10 cellular contexts compared by ENCODE assay signal in the genomic region with DNA sequence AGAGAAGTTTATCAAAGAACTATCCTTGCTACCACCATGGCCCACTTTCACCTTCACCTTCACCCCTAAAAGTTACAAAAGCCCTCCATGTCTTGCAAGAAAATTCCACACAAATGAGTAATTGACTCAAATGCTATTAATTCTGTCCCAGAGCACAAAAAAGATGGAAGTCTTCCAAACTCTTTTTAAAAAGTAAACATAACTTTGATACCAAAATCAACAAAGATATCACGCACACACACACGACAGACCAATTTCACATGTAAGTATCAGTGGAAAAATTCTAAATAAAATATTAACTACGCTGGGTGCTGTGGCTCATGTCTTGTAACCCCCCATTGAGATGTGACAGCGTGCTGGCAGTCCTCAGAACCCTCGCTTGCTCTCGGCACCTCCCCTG. TPM values are rescaled to one million over a fixed set of nuclear protein-coding genes. Genes with fewer than 3 reads are reported as not detected.
DNase-seq lines count a peak whose midpoint lies in the region; ATAC-seq, FAIRE-seq and TF ChIP-seq lines count a peak whose summit lies in the region.
"Had no signal": no experiment of that assay in that cellular context is flagged by ENCODE, and none has a peak within 500 bp of the region (broad histone marks: within the 10 kb centered on the region; RNA-seq: fewer than 3 reads in every experiment).

No MANE protein-coding gene starts in this region.

- H3K9ac ChIP-seq in SK-N-MC (ENCODE audit: insufficient read length) (no peak overlapping the region), smooth muscle cell (ENCODE audit: low read depth) (no peak overlapping the region)

- peaks cover 7% of the 10 kb centered on the region for H3F3A ChIP-seq in smooth muscle cell (ENCODE audit: low read depth)

- no peak for FAIRE-seq in frontal cortex (lab: Jason Lieb, UNC)
- FAIRE-seq: HTR-8/SVneo had no signal

- 93% methylated on average over 6 of the region's 6 CpGs for WGBS in smooth muscle cell (ENCODE audit: low lambda C conversion rate)

- ATAC-seq in HG02973 (IDR thresholded peaks at IDR 0.05; ENCODE audit: unreplicated experiment) (no peak), HG02852 (IDR thresholded peaks at IDR 0.05; ENCODE audit: unreplicated experiment) (no peak)

- no peak overlapping the region for H3K4me2 ChIP-seq in smooth muscle cell

- H3K27me3 ChIP-seq in smooth muscle cell (ENCODE audit: low read depth): no peaks in the 10 kb centered on the region

- peaks cover 10% of the 10 kb centered on the region for H3K4me1 ChIP-seq in smooth muscle cell (ENCODE audit: low read depth)

- H3K27ac ChIP-seq in SK-N-MC (peak overlapping the region; percentile 9; the same call in 1 of the 2 replicates), smooth muscle cell (ENCODE audit: low read depth) (no peak overlapping the region)

- H3K79me2 ChIP-seq in smooth muscle cell (ENCODE audit: low read depth): no peaks in the 10 kb centered on the region

- H3K36me3 ChIP-seq in SK-N-MC (ENCODE audit: insufficient read depth, low read length) (0 out of 2 replicates have a peak, but pooled peaks cover 4% of the 10 kb centered on the region), smooth muscle cell (ENCODE audit: low read depth) (no peaks in the 10 kb centered on the region)

- DNase-seq in ELR (ENCODE audit: low read depth) (peak; percentile 34), SK-N-MC (ENCODE audit: low read depth, low spot score) (no peak), fibroblast of mammary gland (ENCODE audit: low read depth) (peak; percentile 24), smooth muscle cell (lab: John Stamatoyannopoulos, UW; ENCODE audit: unreplicated experiment) (no peak), frontal cortex (ENCODE audit: low spot score in 2 of 2) (no peak), SIG-M5 (lab: John Stamatoyannopoulos, UW) (no peak)
- DNase-seq: activated CD4-positive, alpha-beta T cell treated with anti-CD3 and anti-CD28 coated beads for 1 hour had no signal

- H3K9me3 ChIP-seq in SK-N-MC (ENCODE audit: low read depth, low read length) (no peaks in the 10 kb centered on the region), smooth muscle cell (replicated peaks; ENCODE audit: low read depth) (no peaks in the 10 kb centered on the region)

- TF ChIP-seq CTCF in fibroblast of mammary gland (conservative IDR thresholded peaks at IDR 0.05; ENCODE audit: control insufficient read depth, insufficient read depth, low read depth, low read length): no peak
- no peak for TF ChIP-seq CTCF in smooth muscle cell (IDR thresholded peaks at IDR 0.05; ENCODE audit: borderline replicate concordance, insufficient read depth, poor library complexity, severe bottlenecking)

- H4K20me1 ChIP-seq in smooth muscle cell (ENCODE audit: low read depth): no peaks in the 10 kb centered on the region

- no peak overlapping the region for H3K4me3 ChIP-seq in SK-N-MC
- H3K4me3 ChIP-seq in fibroblast of mammary gland (ENCODE audit: control insufficient read depth, low read depth, low read length): no peak overlapping the region
- no peak overlapping the region for H3K4me3 ChIP-seq in smooth muscle cell

- H2AFZ ChIP-seq in smooth muscle cell (ENCODE audit: low read depth): peak overlapping the region; percentile 65

RNA-seq across cellular contexts. Expression of a gene that starts 1.1 kb away (rescaled TPM):
- total RNA-seq in smooth muscle cell: 9.9 and 10.4 TPM in 2 replicates
- 9.7 and 12.1 TPM in 2 replicates for polyA plus RNA-seq in smooth muscle cell
- 38.3 TPM for total RNA-seq in frontal cortex

Comparison
In these comparisons a context has a peak if more than half of its experiments do, and no peak if none do; other contexts are left out.
1. DNase-seq: peak in ELR (single experiment) and fibroblast of mammary gland (single experiment); none in SK-N-MC (single experiment), smooth muscle cell (single experiment), frontal cortex (0 of 2) and SIG-M5 (single experiment).